8 cellular contexts compared by ENCODE assay signal in genomic region chr5:177303925-177304391, GRCh38. TPM values are rescaled to one million over a fixed set of nuclear protein-coding genes. Genes with fewer than 3 reads are reported as not detected.
A peak's percentile ranks its signal among the peaks of the same experiment; 100 is the strongest.
DNase-seq lines count a peak whose midpoint lies in the region; ATAC-seq and TF ChIP-seq lines count a peak whose summit lies in the region.

No MANE protein-coding gene starts in this region.

- CTCF ChIA-PET in activated CD4-positive, alpha-beta T cell treated with anti-CD3 and anti-CD28 coated beads for 36 hours (lab: Charles Lee), result interaction anchor here (0.6 to 0.9 kb wide), 4 partner anchors 9 to 194 kb away, joined by 3 read pairs; partner anchors contain the start of gene PDLIM7
- CTCF ChIA-PET in T-cell (lab: Charles Lee), result interaction anchor here in 1 of 2 donors (0.7 to 1.0 kb wide), 2 partner anchors 40 to 87 kb away, joined by 3 read pairs; no protein-coding TSS in a partner anchor

- peaks cover 40% of the 10 kb centered on the region for H3K36me3 Mint-ChIP-seq in activated CD4-positive, alpha-beta T cell treated with anti-CD3 and anti-CD28 coated beads for 36 hours (ENCODE audit: low read depth)
- peaks cover 15% of the 10 kb centered on the region for H3K36me3 Mint-ChIP-seq in T-cell

- intact Hi-C loops in activated CD4-positive, alpha-beta T cell treated with anti-CD3 and anti-CD28 coated beads for 36 hours (cut with DNase I, micrococcal nuclease), result loop anchor here (1.0 to 10.0 kb wide), 11 partner anchors 8 to 901 kb away; partner anchors contain the start of genes NSD1 (in 2 of the 2), GRK6 (in 1 of the 2), HNRNPAB (in 1 of the 2) and LMAN2 (in 1 of the 2)
- intact Hi-C loops in posterior vena cava (cut with DNase I), result no loop called here

- POLR2A ChIA-PET in activated CD4-positive, alpha-beta T cell treated with anti-CD3 and anti-CD28 coated beads for 36 hours (lab: Charles Lee), result interaction anchor here (0.9 kb wide), 1 partner anchor 65 kb away, joined by 3 read pairs; no protein-coding TSS in a partner anchor
- POLR2A ChIA-PET in T-cell (lab: Charles Lee), result interaction anchor here in 1 of 2 donors (1.0 kb wide), 1 partner anchor 289 kb away, joined by 4 read pairs; no protein-coding TSS in a partner anchor

- H3K27me3 Mint-ChIP-seq in activated CD4-positive, alpha-beta T cell treated with anti-CD3 and anti-CD28 coated beads for 36 hours, result no peaks in the 10 kb centered on the region
- no peaks in the 10 kb centered on the region for H3K27me3 Mint-ChIP-seq in T-cell

- ATAC-seq in activated CD4-positive, alpha-beta T cell treated with anti-CD3 and anti-CD28 coated beads for 36 hours, result peak; percentile 5
- peak in 2 of 4 experiments; percentile 2 to 10 for ATAC-seq in T-cell (replicated peaks in 1 of 4)
- ATAC-seq in HG03442 (IDR thresholded peaks at IDR 0.05; ENCODE audit: unreplicated experiment), result no peak

- no peaks in the 10 kb centered on the region for H3K9me3 Mint-ChIP-seq in activated CD4-positive, alpha-beta T cell treated with anti-CD3 and anti-CD28 coated beads for 36 hours (ENCODE audit: low read depth)
- H3K9me3 Mint-ChIP-seq in T-cell, result no peaks in the 10 kb centered on the region

- H3K4me3 ChIP-seq in foreskin fibroblast (ENCODE audit: low read depth in 1 of 2, low read length in 2 of 2), result peak overlapping the region; percentile 68 to 92

- peaks cover 59% of the 10 kb centered on the region for H3K4me1 Mint-ChIP-seq in activated CD4-positive, alpha-beta T cell treated with anti-CD3 and anti-CD28 coated beads for 36 hours
- H3K4me1 Mint-ChIP-seq in T-cell, result peaks cover 63 to 79% (median 68%) of the 10 kb centered on the region in 3 donors

- DNase-seq in activated CD4-positive, alpha-beta T cell treated with anti-CD3 and anti-CD28 coated beads for 36 hours, result peak; percentile 34
- DNase-seq in activated CD4-positive, alpha-beta T cell treated with anti-CD3 and anti-CD28 coated beads, Interleukin-2, amount 50 U/mL, for 4 hours, result no peak
- DNase-seq in T-cell (no peak), foreskin fibroblast (peak in 1 of 2 donors; percentile 33), retina (peak; percentile 31), posterior vena cava (ENCODE audit: low spot score) (no peak), dedifferentiated amniotic fluid mesenchymal stem cell (ENCODE audit: extremely low spot score) (no peak)

- H3K27ac Mint-ChIP-seq in activated CD4-positive, alpha-beta T cell treated with anti-CD3 and anti-CD28 coated beads for 36 hours, result peak overlapping the region; percentile 90
- peak overlapping the region; percentile 87 to 94 for H3K27ac Mint-ChIP-seq in T-cell

- peak overlapping the region; percentile 93 for H3K4me3 Mint-ChIP-seq in activated CD4-positive, alpha-beta T cell treated with anti-CD3 and anti-CD28 coated beads for 36 hours
- peak overlapping the region; percentile 91 to 94 (median 92) for H3K4me3 Mint-ChIP-seq in T-cell

- no peak for TF ChIP-seq CTCF in foreskin fibroblast (IDR thresholded peaks at IDR 0.05; ENCODE audit: low read depth, low read length)

RNA-seq across cellular contexts. Expression of gene PRELID1, which starts 0.4 kb away (rescaled TPM):
- total RNA-seq in activated CD4-positive, alpha-beta T cell treated with anti-CD3 and anti-CD28 coated beads for 36 hours, result 100 to 1,000 TPM; 266 to 362 TPM
- total RNA-seq in T-cell, result 10 to 100 TPM; 52.0 to 84.9 (median 74.5) TPM
- total RNA-seq in posterior vena cava, result 10 to 100 TPM; 81.8 to 91.9 TPM

RNA-seq across cellular contexts. Expression of gene RAB24, which starts 0.4 kb away (rescaled TPM):
- total RNA-seq in activated CD4-positive, alpha-beta T cell treated with anti-CD3 and anti-CD28 coated beads for 36 hours, result 10 to 100 TPM; 10.9 to 21.0 TPM
- 10 to 100 TPM; 18.2 to 34.0 (median 25.2) TPM for total RNA-seq in T-cell
- total RNA-seq in posterior vena cava, result 10 to 100 TPM; 17.4 to 18.6 TPM

RNA-seq across cellular contexts. Expression of gene MXD3, which starts 7.7 kb away (rescaled TPM):
- total RNA-seq in activated CD4-positive, alpha-beta T cell treated with anti-CD3 and anti-CD28 coated beads for 36 hours, result 10 to 100 TPM; 21.3 to 27.2 TPM
- total RNA-seq in T-cell (10 to 100 TPM in 4 of 5 donors, 1 to 10 TPM in 1; 9.3 to 15.2 (median 12.4) TPM), posterior vena cava (1 to 10 TPM; 5.4 to 6.1 TPM)

RNA-seq across cellular contexts. Expression of gene LMAN2, which starts 47.5 kb away (rescaled TPM):
- total RNA-seq in activated CD4-positive, alpha-beta T cell treated with anti-CD3 and anti-CD28 coated beads for 36 hours, result 10 to 100 TPM; 74.5 to 92.1 TPM
- total RNA-seq in T-cell (100 to 1,000 TPM in 3 of 5 donors, 10 to 100 TPM in 2; 67.2 to 122 (median 106) TPM), posterior vena cava (10 to 100 TPM; 72.4 to 95.7 TPM)

RNA-seq across cellular contexts. Expression of gene RGS14, which starts 53.8 kb away (rescaled TPM):
- 10 to 100 TPM; 43.8 to 62.0 TPM for total RNA-seq in activated CD4-positive, alpha-beta T cell treated with anti-CD3 and anti-CD28 coated beads for 36 hours
- 100 to 1,000 TPM in 3 of 5 donors, 10 to 100 TPM in 2; 85.7 to 209 (median 195) TPM for total RNA-seq in T-cell
- total RNA-seq in posterior vena cava, result 10 to 100 TPM; 11.3 to 13.4 TPM

Comparison
In these comparisons a context has a peak if more than half of its experiments do, and no peak if none do; other contexts are left out.
1. DNase-seq: peak in activated CD4-positive, alpha-beta T cell treated with anti-CD3 and anti-CD28 coated beads for 36 hours (single experiment) and retina (single experiment); none in activated CD4-positive, alpha-beta T cell treated with anti-CD3 and anti-CD28 coated beads, Interleukin-2, amount 50 U/mL, for 4 hours (0 of 2), T-cell (0 of 34), posterior vena cava (single experiment) and dedifferentiated amniotic fluid mesenchymal stem cell (single experiment).
2. intact Hi-C loops: an anchor here in activated CD4-positive, alpha-beta T cell treated with anti-CD3 and anti-CD28 coated beads for 36 hours (1.0 to 10.0 kb wide); none called in posterior vena cava.